In the genomic region with DNA sequence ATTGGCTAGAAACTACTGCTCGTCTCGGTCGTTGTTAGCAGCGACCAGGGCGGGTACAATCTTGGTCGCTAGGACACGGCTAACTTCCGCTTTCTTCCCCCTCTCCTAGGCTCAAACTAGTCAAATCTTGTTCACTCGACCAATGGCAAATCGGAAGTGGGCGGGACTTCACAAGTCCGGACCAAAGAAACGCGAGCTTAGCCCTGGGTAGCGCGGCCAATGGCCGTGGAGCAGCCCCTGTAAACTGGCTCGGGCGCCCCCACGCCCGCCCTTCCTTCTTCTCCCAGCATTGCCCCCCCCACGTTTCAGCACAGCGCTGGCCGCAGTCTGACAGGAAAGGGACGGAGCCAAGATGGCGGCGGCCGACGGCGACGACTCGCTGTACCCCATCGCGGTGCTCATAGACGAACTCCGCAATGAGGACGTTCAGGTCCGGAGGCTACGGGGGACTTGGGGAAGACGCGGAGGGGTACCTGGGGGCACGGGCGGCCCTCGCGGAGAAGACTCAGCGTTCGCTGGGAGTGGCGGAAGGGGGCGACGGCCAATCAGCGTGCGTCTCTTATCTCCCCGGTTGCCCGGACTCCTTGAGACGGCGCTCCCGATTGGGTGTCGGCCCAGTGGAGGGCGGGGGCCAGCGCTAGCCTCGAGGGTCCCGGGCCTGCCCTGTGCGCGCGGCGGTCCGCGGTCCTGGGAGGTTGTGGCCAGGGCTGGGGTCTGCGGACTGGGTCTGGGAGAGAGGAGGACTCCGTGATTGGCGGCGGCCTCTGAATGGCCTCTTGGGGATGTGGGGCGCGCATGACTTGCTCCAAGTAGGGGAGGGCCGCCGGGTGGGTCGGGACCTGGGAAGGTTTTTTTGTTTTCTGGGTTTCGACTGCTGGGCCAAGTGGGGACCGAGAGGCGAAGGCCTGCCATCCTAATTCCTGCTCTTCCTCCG, we compare ENCODE assay signal across 8 cellular contexts. TPM values are rescaled to one million over a fixed set of nuclear protein-coding genes. Genes with fewer than 3 reads are reported as not detected.
A peak's percentile ranks its signal among the peaks of the same experiment; 100 is the strongest.
DNase-seq lines count a peak whose midpoint lies in the region; ATAC-seq, FAIRE-seq and TF ChIP-seq lines count a peak whose summit lies in the region.

Gene PPP2R1A (plus strand): TSS at position 308 of the 934 bp plus-strand sequence. CDS start 45 bp downstream, at position 353.

- H3K36me3 ChIP-seq in OCI-LY7 (ENCODE audit: insufficient read depth, low read length): peaks cover 41% of the 10 kb centered on the region

- peaks cover 30% of the 10 kb centered on the region; the same call in 1 of the 2 replicates for H4K20me1 ChIP-seq in OCI-LY7 (ENCODE audit: insufficient read depth, low read length)

- H3K9me3 ChIP-seq in OCI-LY7 (ENCODE audit: low read length): no peaks in the 10 kb centered on the region

- H3K4me1 Mint-ChIP-seq in endothelial cell (ENCODE audit: unreplicated experiment) (peaks cover 19% of the 10 kb centered on the region), mesothelial cell of epicardium (peaks cover 27% of the 10 kb centered on the region)

- peaks cover 38% of the 10 kb centered on the region for H3K4me1 ChIP-seq in OCI-LY7 (ENCODE audit: insufficient read depth, low read length, poor library complexity, severe bottlenecking)

- H3K79me2 ChIP-seq in OCI-LY7 (ENCODE audit: insufficient read depth, low read depth, low read length): peaks cover 55% of the 10 kb centered on the region

- H3K9me3 Mint-ChIP-seq in endothelial cell (ENCODE audit: unreplicated experiment) (no peaks in the 10 kb centered on the region), mesothelial cell of epicardium (no peaks in the 10 kb centered on the region)

- H3K4me2 ChIP-seq in OCI-LY7 (ENCODE audit: low read length): peak within 1 kb of the TSS; percentile 98

- H3K36me3 Mint-ChIP-seq in endothelial cell (ENCODE audit: low read depth, unreplicated experiment) (peaks cover 29% of the 10 kb centered on the region), mesothelial cell of epicardium (peaks cover 11% of the 10 kb centered on the region)

- TF ChIP-seq CTCF in D721Med (IDR thresholded peaks at IDR 0.05; ENCODE audit: insufficient read depth, missing control alignments) (no peak), OCI-LY7 (conservative IDR thresholded peaks at IDR 0.05; ENCODE audit: low read length) (no peak), endothelial cell (IDR thresholded peaks at IDR 0.05; ENCODE audit: unreplicated experiment) (no peak), mesothelial cell of epicardium (IDR thresholded peaks at IDR 0.05; ENCODE audit: unreplicated experiment) (no peak)

- intact Hi-C loops in OCI-LY7 (cut with micrococcal nuclease; ENCODE audit: unreplicated experiment): loop anchor here (2.0 kb wide), 1 partner anchor 51 kb away; the partner anchor contains the start of gene ZNF616

- H2AFZ ChIP-seq in OCI-LY7 (ENCODE audit: low read length): peak within 1 kb of the TSS; percentile 60

- peak; percentile 87 for ATAC-seq in GM21526 (IDR thresholded peaks at IDR 0.05; ENCODE audit: low FRiP score, unreplicated experiment)

- peak; percentile 92 for FAIRE-seq in D721Med (lab: Jason Lieb, UNC)

- peak within 1 kb of the TSS; percentile 99 for H3K4me3 Mint-ChIP-seq in endothelial cell (ENCODE audit: unreplicated experiment)
- peak within 1 kb of the TSS; percentile 99 for H3K4me3 Mint-ChIP-seq in mesothelial cell of epicardium

- H3K4me3 ChIP-seq in OCI-LY7 (ENCODE audit: low read depth, low read length, poor library complexity, severe bottlenecking): peak within 1 kb of the TSS; percentile 98

- CTCF ChIA-PET in OCI-LY7 (lab: Charles Lee; ENCODE audit: unreplicated experiment): interaction anchor here (0.6 kb wide), 1 partner anchor 829 kb away, joined by 3 read pairs; no protein-coding TSS in a partner anchor

- no peaks in the 10 kb centered on the region for H3K9me2 ChIP-seq in OCI-LY7 (ENCODE audit: insufficient read depth, low read length)

- H3K27ac Mint-ChIP-seq in endothelial cell (ENCODE audit: unreplicated experiment): peak within 1 kb of the TSS; percentile 100
- peak within 1 kb of the TSS; percentile 100 for H3K27ac Mint-ChIP-seq in mesothelial cell of epicardium

- H3K27me3 Mint-ChIP-seq in endothelial cell (ENCODE audit: unreplicated experiment) (peaks cover 6% of the 10 kb centered on the region), mesothelial cell of epicardium (ENCODE audit: low read depth) (no peaks in the 10 kb centered on the region)

- BruUV-seq in OCI-LY7 (replicated peaks; lab: Mats Ljungman, UMichigan): no TSS peak

- DNase-seq in D721Med (ENCODE audit: insufficient read length, low spot score) (peak; percentile 92), HuH-7.5 (ENCODE audit: low spot score) (peak; percentile 93), OCI-LY7 (ENCODE audit: low spot score) (peak; percentile 100), activated T-cell treated with anti-CD3 and anti-CD28 coated beads for 1 hour (ENCODE audit: low read depth) (peak; percentile 94), endothelial cell (ENCODE audit: low spot score) (peak; percentile 95), mesothelial cell of epicardium (ENCODE audit: low spot score in 2 of 2, unreplicated experiment in 2 of 2) (peak; percentile 96 to 99)
- DNase-seq in stimulated activated CD8-positive, alpha-beta memory T cell treated with anti-CD3 and anti-CD28 coated beads, Interleukin-15, amount 100 ng/mL, for 48 hours (ENCODE audit: low read depth in 2 of 2): peak; percentile 95 to 96

- POLR2A ChIA-PET in OCI-LY7 (lab: Charles Lee): interaction anchor here (0.7 to 1.3 kb wide), 5 partner anchors 17 to 78 kb away, joined by 4 to 10 read pairs (median 4); partner anchors contain the start of genes ZNF616 and ZNF836

- H3K27ac ChIP-seq in OCI-LY7 (ENCODE audit: low read depth, low read length, poor library complexity, severe bottlenecking): peak within 1 kb of the TSS; percentile 91

RNA-seq across cellular contexts. Expression of gene PPP2R1A, which starts in this region (rescaled TPM):
- total RNA-seq in OCI-LY7 (2014; rRNA removed; shearing (Covaris generic)): 117 and 154 TPM in 2 replicates
- 207 and 208 TPM in 2 replicates for total RNA-seq in OCI-LY7 (2022)
- 302 TPM for total RNA-seq in endothelial cell (ENCODE audit: unreplicated experiment)
- 308 to 331 TPM (median 314 TPM) in 3 replicates for total RNA-seq in mesothelial cell of epicardium

Comparison
In these comparisons a context has a peak if more than half of its experiments do, and no peak if none do; other contexts are left out.
1. Peak in every context shown above with its lines: DNase-seq, ATAC-seq, H3K4me3 ChIP-seq and H3K27ac ChIP-seq.